23 cellular contexts compared by ENCODE assay signal in genomic region chr3:62027796-62028195, GRCh38.
DNase-seq lines count a peak whose midpoint lies in the region; ATAC-seq and TF ChIP-seq lines count a peak whose summit lies in the region.
"Had no signal": no experiment of that assay in that cellular context is flagged by ENCODE, and none has a peak within 500 bp of the region (broad histone marks: within the 10 kb centered on the region; RNA-seq: fewer than 3 reads in every experiment).

No MANE protein-coding gene starts in this region.

- H3K4me3 Mint-ChIP-seq in nephron progenitor cell: no peak overlapping the region
- H3K4me3 Mint-ChIP-seq: CD4-positive, CD25-positive, alpha-beta regulatory T cell had no signal

- H3K36me3 ChIP-seq in brain microvascular endothelial cell (replicated peaks) (no peaks in the 10 kb centered on the region), gastroesophageal sphincter (no peaks in the 10 kb centered on the region)

- H3K4me3 ChIP-seq in right cardiac atrium (ENCODE audit: low read length): no peak overlapping the region
- H3K4me3 ChIP-seq in brain microvascular endothelial cell (ENCODE audit: low read depth, low read length): no peak overlapping the region
- H3K4me3 ChIP-seq in gastroesophageal sphincter: no peak overlapping the region
- H3K4me3 ChIP-seq: A549, GM23248, K562 had no signal

- no peaks in the 10 kb centered on the region for H3K27me3 Mint-ChIP-seq in nephron progenitor cell (ENCODE audit: low read depth, poor library complexity)
- H3K27me3 Mint-ChIP-seq: CD4-positive, CD25-positive, alpha-beta regulatory T cell had no signal

- peaks cover 4% of the 10 kb centered on the region for H3K36me3 Mint-ChIP-seq in nephron progenitor cell (ENCODE audit: low read depth)
- H3K36me3 Mint-ChIP-seq: CD4-positive, CD25-positive, alpha-beta regulatory T cell had no signal

- H3K27ac ChIP-seq in right cardiac atrium (ENCODE audit: low read length) (no peak overlapping the region), brain microvascular endothelial cell (no peak overlapping the region), gastroesophageal sphincter (no peak overlapping the region)
- H3K27ac ChIP-seq: A549, GM23248, HL-60 had no signal

- intact Hi-C loops in right cardiac atrium (cut with DNase I): no loop called here

- no peaks in the 10 kb centered on the region for H3K9me3 Mint-ChIP-seq in nephron progenitor cell

- no peak for TF ChIP-seq EP300 in gastroesophageal sphincter (IDR thresholded peaks at IDR 0.05)

- WGBS in right cardiac atrium: 87% methylated on average over 5 of the region's 5 CpGs
- 35 to 50% methylated on average over 5 of the region's 5 CpGs for WGBS in gastroesophageal sphincter (ENCODE audit: low coverage in 1 of 2), 2 donors

- no peaks in the 10 kb centered on the region for H3K27me3 ChIP-seq in right cardiac atrium (ENCODE audit: control insufficient read depth, insufficient read depth)
- no peaks in the 10 kb centered on the region for H3K27me3 ChIP-seq in brain microvascular endothelial cell (replicated peaks)
- H3K27me3 ChIP-seq in gastroesophageal sphincter: no peaks in the 10 kb centered on the region

- H3K9me3 ChIP-seq in right cardiac atrium (ENCODE audit: control insufficient read depth, low read length) (no peaks in the 10 kb centered on the region), gastroesophageal sphincter (no peaks in the 10 kb centered on the region)
- H3K9me3 ChIP-seq: A549 had no signal

- H3K27ac Mint-ChIP-seq in nephron progenitor cell: no peak overlapping the region
- H3K27ac Mint-ChIP-seq: CD4-positive, CD25-positive, alpha-beta regulatory T cell had no signal

- ATAC-seq in right cardiac atrium: no peak
- ATAC-seq in gastroesophageal sphincter: no peak
- ATAC-seq: A549, HepG2, K562 had no signal

- H3K4me1 ChIP-seq in right cardiac atrium (ENCODE audit: control insufficient read depth, insufficient read depth, low read length) (no peaks in the 10 kb centered on the region), gastroesophageal sphincter (peaks cover 0 to 18% (median 0%) of the 10 kb centered on the region in 3 donors)
- H3K4me1 ChIP-seq: A549 had no signal

- in situ Hi-C loops in brain microvascular endothelial cell (cut with HindIII; ENCODE audit: low pct_ligation_motif_present, low sequenced_read_pairs): no loop called here

- peak; percentile 28 for DNase-seq in M059J (ENCODE audit: low read depth)
- DNase-seq in astrocyte of the hippocampus (ENCODE audit: low read depth, low spot score): peak; percentile 81
- peak; percentile 35 for DNase-seq in medulla oblongata (ENCODE audit: extremely low spot score)
- no peak for DNase-seq in right cardiac atrium
- no peak for DNase-seq in nephron progenitor cell
- no peak for DNase-seq in brain microvascular endothelial cell
- DNase-seq: CD4-positive, CD25-positive, alpha-beta regulatory T cell; COR-L47; DMS79; GM23248; HCEC 1CT; NCI-H1092 treated with DMSO at 0.1 percent for 48 hours; NCI-H1436 treated with DMSO at 0.1 percent for 48 hours; NCI-H1930; NCI-H2227 treated with DMSO at 0.1 percent for 48 hours; NCI-H510A; NK-92 treated with Interleukin-12 subunit alpha and Interleukin-12 subunit beta, amount 100 ng/mL, for 24 hours; SIG-M5 had no signal

- TF ChIP-seq CTCF in nephron progenitor cell (IDR thresholded peaks at IDR 0.05): no peak
- no peak for TF ChIP-seq CTCF in brain microvascular endothelial cell (IDR thresholded peaks at IDR 0.05; ENCODE audit: low read depth, low read length, missing control alignments)
- TF ChIP-seq CTCF in gastroesophageal sphincter (IDR thresholded peaks at IDR 0.05): no peak

- no peak for TF ChIP-seq POLR2A in gastroesophageal sphincter (IDR thresholded peaks at IDR 0.05)

- H3K4me1 Mint-ChIP-seq in nephron progenitor cell: peaks cover 54% of the 10 kb centered on the region
- H3K4me1 Mint-ChIP-seq: CD4-positive, CD25-positive, alpha-beta regulatory T cell had no signal

Comparison
In these comparisons a context has a peak if more than half of its experiments do, and no peak if none do; other contexts are left out.
1. DNase-seq: peak in M059J (single experiment), astrocyte of the hippocampus (single experiment) and medulla oblongata (single experiment); none in right cardiac atrium (0 of 3), nephron progenitor cell (single experiment) and brain microvascular endothelial cell (single experiment).